Comparison of ENCODE assay signal across 1 cellular context in the genomic region with DNA sequence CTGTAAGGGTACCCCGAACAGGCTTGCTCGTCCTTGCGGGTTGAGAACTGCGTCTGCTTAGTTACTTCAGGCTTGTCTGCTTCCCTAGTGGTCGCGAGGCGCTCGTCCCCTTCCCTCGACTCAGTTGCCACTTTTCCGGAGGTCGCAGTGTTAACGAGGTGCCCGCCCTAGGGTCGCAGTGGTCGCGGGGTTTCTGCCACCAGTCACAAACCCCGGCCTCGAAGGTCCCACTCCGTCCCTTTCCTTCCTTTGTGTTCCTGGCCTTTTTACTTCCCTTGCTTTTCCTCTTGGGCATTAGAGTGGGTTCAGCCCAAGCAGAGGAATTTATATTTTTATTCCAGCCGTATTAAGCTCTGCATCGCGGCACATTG.
TF ChIP-seq lines count a peak whose summit lies in the region.

No MANE protein-coding gene starts in this region.

TF ChIP-seq in HepG2, 621 proteins besides CTCF, POLR2A, EP300 and RAD21 (continued from another document and continues in another):
- TF ChIP-seq, protein P1, sequence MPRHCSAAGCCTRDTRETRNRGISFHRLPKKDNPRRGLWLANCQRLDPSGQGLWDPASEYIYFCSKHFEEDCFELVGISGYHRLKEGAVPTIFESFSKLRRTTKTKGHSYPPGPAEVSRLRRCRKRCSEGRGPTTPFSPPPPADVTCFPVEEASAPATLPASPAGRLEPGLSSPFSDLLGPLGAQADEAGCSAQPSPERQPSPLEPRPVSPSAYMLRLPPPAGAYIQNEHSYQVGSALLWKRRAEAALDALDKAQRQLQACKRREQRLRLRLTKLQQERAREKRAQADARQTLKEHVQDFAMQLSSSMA (CRISPR knock-in tag; IDR thresholded peaks at IDR 0.05) = no peak
- TF ChIP-seq ZNF562 (CRISPR knock-in tag; IDR thresholded peaks at IDR 0.05; ENCODE audit: borderline replicate concordance) (no peak), CREB1 (IDR thresholded peaks at IDR 0.05) (no peak), CREB1 (CRISPR knock-in tag; IDR thresholded peaks at IDR 0.05) (no peak), BORCS8-MEF2B (CRISPR knock-in tag; IDR thresholded peaks at IDR 0.05) (no peak; the same call in 1 of the 2 replicates), ZNF260 (CRISPR knock-in tag; IDR thresholded peaks at IDR 0.05; ENCODE audit: borderline replicate concordance, low read depth) (no peak), ZNF607 (CRISPR knock-in tag; IDR thresholded peaks at IDR 0.05; ENCODE audit: borderline replicate concordance) (no peak; the same call in 1 of the 2 replicates), ZNF292 (CRISPR knock-in tag; IDR thresholded peaks at IDR 0.05; ENCODE audit: borderline replicate concordance, low read depth) (no peak), CENPT (CRISPR knock-in tag; IDR thresholded peaks at IDR 0.05; ENCODE audit: low read depth) (0 out of 2 replicates have a peak, but pooled peaks have one; percentile 1), ZNF326 (CRISPR knock-in tag; IDR thresholded peaks at IDR 0.05; ENCODE audit: borderline replicate concordance) (no peak), POLR2AphosphoS5 (IDR thresholded peaks at IDR 0.05; ENCODE audit: low read depth, low read length) (no peak; the same call in 1 of the 2 replicates), TGIF2 (CRISPR knock-in tag; IDR thresholded peaks at IDR 0.05) (no peak), NR2F2 (IDR thresholded peaks at IDR 0.05; ENCODE audit: borderline replicate concordance, low read depth) (no peak), ZNF335 (CRISPR knock-in tag; IDR thresholded peaks at IDR 0.05) (peak; percentile 99; the same call in 1 of the 2 replicates), SP5 (CRISPR knock-in tag; IDR thresholded peaks at IDR 0.05; ENCODE audit: borderline replicate concordance, low read depth) (no peak), ZNF577 (CRISPR knock-in tag; IDR thresholded peaks at IDR 0.05; ENCODE audit: borderline replicate concordance, low read depth) (0 out of 2 replicates have a peak, but pooled peaks have one; percentile 63), ZNF430 (CRISPR knock-in tag; IDR thresholded peaks at IDR 0.05) (no peak; the same call in 1 of the 2 replicates), ATAD3A (CRISPR knock-in tag; IDR thresholded peaks at IDR 0.05) (no peak), STAG1 (CRISPR knock-in tag; IDR thresholded peaks at IDR 0.05) (no peak), SMARCE1 (IDR thresholded peaks at IDR 0.05; ENCODE audit: borderline replicate concordance) (no peak), SMAD3 (CRISPR knock-in tag; IDR thresholded peaks at IDR 0.05) (no peak), RFX3 (CRISPR knock-in tag; IDR thresholded peaks at IDR 0.05) (no peak), ZSCAN21 (CRISPR knock-in tag; IDR thresholded peaks at IDR 0.05; ENCODE audit: borderline replicate concordance) (no peak), MZF1 (CRISPR knock-in tag; IDR thresholded peaks at IDR 0.05; ENCODE audit: borderline replicate concordance) (no peak), ZNF589 (CRISPR knock-in tag; conservative IDR thresholded peaks at IDR 0.05) (no peak), ZNF557 (CRISPR knock-in tag; IDR thresholded peaks at IDR 0.05) (no peak), SRY (CRISPR knock-in tag; IDR thresholded peaks at IDR 0.05) (no peak), ATF7 (IDR thresholded peaks at IDR 0.05) (no peak), ATF7 (CRISPR knock-in tag; IDR thresholded peaks at IDR 0.05) (no peak), HOXA3 (CRISPR knock-in tag; IDR thresholded peaks at IDR 0.05) (no peak), NFATC3 (CRISPR knock-in tag; IDR thresholded peaks at IDR 0.05) (no peak), PAX8 (CRISPR knock-in tag; IDR thresholded peaks at IDR 0.05; ENCODE audit: borderline replicate concordance) (no peak), REXO4 (CRISPR knock-in tag; IDR thresholded peaks at IDR 0.05; ENCODE audit: borderline replicate concordance) (no peak), ZBTB7A (CRISPR knock-in tag; IDR thresholded peaks at IDR 0.05) (0 out of 2 replicates have a peak, but pooled peaks have one; percentile 77), ZNF629 (CRISPR knock-in tag; conservative IDR thresholded peaks at IDR 0.05) (no peak)
- TF ChIP-seq, protein P2, sequence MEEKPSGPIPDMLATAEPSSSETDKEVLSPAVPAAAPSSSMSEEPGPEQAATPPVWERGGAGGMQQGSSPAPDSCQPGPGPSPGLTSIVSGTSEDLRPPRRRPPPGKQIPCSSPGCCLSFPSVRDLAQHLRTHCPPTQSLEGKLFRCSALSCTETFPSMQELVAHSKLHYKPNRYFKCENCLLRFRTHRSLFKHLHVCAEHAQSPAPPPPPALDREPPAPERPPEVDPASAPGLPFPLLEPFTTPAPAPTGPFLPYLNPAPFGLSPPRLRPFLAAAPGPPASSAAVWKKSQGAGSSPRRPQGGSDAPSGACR (CRISPR knock-in tag; IDR thresholded peaks at IDR 0.05) = no peak
- TF ChIP-seq, protein P3, sequence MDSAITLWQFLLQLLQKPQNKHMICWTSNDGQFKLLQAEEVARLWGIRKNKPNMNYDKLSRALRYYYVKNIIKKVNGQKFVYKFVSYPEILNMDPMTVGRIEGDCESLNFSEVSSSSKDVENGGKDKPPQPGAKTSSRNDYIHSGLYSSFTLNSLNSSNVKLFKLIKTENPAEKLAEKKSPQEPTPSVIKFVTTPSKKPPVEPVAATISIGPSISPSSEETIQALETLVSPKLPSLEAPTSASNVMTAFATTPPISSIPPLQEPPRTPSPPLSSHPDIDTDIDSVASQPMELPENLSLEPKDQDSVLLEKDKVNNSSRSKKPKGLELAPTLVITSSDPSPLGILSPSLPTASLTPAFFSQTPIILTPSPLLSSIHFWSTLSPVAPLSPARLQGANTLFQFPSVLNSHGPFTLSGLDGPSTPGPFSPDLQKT (CRISPR knock-in tag; IDR thresholded peaks at IDR 0.05; ENCODE audit: borderline replicate concordance) = no peak
- TF ChIP-seq, protein P4, sequence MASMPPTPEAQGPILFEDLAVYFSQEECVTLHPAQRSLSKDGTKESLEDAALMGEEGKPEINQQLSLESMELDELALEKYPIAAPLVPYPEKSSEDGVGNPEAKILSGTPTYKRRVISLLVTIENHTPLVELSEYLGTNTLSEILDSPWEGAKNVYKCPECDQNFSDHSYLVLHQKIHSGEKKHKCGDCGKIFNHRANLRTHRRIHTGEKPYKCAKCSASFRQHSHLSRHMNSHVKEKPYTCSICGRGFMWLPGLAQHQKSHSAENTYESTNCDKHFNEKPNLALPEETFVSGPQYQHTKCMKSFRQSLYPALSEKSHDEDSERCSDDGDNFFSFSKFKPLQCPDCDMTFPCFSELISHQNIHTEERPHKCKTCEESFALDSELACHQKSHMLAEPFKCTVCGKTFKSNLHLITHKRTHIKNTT (CRISPR knock-in tag; IDR thresholded peaks at IDR 0.05) = no peak
- TF ChIP-seq, protein P5, sequence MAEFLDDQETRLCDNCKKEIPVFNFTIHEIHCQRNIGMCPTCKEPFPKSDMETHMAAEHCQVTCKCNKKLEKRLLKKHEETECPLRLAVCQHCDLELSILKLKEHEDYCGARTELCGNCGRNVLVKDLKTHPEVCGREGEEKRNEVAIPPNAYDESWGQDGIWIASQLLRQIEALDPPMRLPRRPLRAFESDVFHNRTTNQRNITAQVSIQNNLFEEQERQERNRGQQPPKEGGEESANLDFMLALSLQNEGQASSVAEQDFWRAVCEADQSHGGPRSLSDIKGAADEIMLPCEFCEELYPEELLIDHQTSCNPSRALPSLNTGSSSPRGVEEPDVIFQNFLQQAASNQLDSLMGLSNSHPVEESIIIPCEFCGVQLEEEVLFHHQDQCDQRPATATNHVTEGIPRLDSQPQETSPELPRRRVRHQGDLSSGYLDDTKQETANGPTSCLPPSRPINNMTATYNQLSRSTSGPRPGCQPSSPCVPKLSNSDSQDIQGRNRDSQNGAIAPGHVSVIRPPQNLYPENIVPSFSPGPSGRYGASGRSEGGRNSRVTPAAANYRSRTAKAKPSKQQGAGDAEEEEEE (CRISPR knock-in tag; IDR thresholded peaks at IDR 0.05; ENCODE audit: borderline replicate concordance) = no peak
- TF ChIP-seq, protein P6, sequence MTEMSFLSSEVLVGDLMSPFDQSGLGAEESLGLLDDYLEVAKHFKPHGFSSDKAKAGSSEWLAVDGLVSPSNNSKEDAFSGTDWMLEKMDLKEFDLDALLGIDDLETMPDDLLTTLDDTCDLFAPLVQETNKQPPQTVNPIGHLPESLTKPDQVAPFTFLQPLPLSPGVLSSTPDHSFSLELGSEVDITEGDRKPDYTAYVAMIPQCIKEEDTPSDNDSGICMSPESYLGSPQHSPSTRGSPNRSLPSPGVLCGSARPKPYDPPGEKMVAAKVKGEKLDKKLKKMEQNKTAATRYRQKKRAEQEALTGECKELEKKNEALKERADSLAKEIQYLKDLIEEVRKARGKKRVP (CRISPR knock-in tag; IDR thresholded peaks at IDR 0.05) = no peak
- TF ChIP-seq, protein P7, sequence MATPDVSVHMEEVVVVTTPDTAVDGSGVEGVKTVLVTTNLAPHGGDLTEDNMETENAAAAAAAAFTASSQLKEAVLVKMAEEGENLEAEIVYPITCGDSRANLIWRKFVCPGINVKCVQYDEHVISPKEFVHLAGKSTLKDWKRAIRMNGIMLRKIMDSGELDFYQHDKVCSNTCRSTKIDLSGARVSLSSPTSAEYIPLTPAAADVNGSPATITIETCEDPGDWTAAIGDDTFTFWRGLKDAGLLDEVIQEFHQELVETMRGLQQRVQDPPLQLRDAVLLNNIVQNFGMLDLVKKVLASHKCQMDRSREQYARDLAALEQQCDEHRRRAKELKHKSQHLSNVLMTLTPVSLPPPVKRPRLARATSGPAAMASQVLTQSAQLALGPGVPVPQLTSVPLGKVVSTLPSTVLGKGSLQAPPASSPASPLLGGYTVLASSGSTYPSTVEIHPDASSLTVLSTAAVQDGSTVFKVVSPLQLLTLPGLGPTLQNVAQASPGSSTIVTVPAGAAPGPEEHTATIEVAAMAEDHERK (CRISPR knock-in tag; IDR thresholded peaks at IDR 0.05; ENCODE audit: low read depth) = no peak
- TF ChIP-seq, protein P8, sequence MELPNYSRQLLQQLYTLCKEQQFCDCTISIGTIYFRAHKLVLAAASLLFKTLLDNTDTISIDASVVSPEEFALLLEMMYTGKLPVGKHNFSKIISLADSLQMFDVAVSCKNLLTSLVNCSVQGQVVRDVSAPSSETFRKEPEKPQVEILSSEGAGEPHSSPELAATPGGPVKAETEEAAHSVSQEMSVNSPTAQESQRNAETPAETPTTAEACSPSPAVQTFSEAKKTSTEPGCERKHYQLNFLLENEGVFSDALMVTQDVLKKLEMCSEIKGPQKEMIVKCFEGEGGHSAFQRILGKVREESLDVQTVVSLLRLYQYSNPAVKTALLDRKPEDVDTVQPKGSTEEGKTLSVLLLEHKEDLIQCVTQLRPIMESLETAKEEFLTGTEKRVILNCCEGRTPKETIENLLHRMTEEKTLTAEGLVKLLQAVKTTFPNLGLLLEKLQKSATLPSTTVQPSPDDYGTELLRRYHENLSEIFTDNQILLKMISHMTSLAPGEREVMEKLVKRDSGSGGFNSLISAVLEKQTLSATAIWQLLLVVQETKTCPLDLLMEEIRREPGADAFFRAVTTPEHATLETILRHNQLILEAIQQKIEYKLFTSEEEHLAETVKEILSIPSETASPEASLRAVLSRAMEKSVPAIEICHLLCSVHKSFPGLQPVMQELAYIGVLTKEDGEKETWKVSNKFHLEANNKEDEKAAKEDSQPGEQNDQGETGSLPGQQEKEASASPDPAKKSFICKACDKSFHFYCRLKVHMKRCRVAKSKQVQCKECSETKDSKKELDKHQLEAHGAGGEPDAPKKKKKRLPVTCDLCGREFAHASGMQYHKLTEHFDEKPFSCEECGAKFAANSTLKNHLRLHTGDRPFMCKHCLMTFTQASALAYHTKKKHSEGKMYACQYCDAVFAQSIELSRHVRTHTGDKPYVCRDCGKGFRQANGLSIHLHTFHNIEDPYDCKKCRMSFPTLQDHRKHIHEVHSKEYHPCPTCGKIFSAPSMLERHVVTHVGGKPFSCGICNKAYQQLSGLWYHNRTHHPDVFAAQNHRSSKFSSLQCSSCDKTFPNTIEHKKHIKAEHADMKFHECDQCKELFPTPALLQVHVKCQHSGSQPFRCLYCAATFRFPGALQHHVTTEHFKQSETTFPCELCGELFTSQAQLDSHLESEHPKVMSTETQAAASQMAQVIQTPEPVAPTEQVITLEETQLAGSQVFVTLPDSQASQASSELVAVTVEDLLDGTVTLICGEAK (IDR thresholded peaks at IDR 0.05) = no peak
- TF ChIP-seq, protein P8 (CRISPR knock-in tag; IDR thresholded peaks at IDR 0.05) = no peak
- TF ChIP-seq, protein P9, sequence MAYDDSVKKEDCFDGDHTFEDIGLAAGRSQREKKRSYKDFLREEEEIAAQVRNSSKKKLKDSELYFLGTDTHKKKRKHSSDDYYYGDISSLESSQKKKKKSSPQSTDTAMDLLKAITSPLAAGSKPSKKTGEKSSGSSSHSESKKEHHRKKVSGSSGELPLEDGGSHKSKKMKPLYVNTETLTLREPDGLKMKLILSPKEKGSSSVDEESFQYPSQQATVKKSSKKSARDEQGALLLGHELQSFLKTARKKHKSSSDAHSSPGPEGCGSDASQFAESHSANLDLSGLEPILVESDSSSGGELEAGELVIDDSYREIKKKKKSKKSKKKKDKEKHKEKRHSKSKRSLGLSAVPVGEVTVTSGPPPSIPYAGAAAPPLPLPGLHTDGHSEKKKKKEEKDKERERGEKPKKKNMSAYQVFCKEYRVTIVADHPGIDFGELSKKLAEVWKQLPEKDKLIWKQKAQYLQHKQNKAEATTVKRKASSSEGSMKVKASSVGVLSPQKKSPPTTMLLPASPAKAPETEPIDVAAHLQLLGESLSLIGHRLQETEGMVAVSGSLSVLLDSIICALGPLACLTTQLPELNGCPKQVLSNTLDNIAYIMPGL (CRISPR knock-in tag; IDR thresholded peaks at IDR 0.05; ENCODE audit: borderline replicate concordance in 1 of 2, low read depth in 1 of 2) = peak in 1 of 2 experiments; percentile 5; a peak in 1 of 4 replicates
- TF ChIP-seq, protein P10, sequence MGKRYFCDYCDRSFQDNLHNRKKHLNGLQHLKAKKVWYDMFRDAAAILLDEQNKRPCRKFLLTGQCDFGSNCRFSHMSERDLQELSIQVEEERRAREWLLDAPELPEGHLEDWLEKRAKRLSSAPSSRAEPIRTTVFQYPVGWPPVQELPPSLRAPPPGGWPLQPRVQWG (CRISPR knock-in tag; IDR thresholded peaks at IDR 0.05; ENCODE audit: borderline replicate concordance, low read depth) = no peak
